12 cellular contexts compared by ENCODE assay signal in genomic region chr1:17189632-17190525, GRCh38. TPM values are rescaled to one million over a fixed set of nuclear protein-coding genes. Genes with fewer than 3 reads are reported as not detected.
DNase-seq lines count a peak whose midpoint lies in the region; FAIRE-seq and TF ChIP-seq lines count a peak whose summit lies in the region.
"Had no signal": no experiment of that assay in that cellular context is flagged by ENCODE, and none has a peak within 500 bp of the region (broad histone marks: within the 10 kb centered on the region; RNA-seq: fewer than 3 reads in every experiment).

No MANE protein-coding gene starts in this region.

- no peak for TF ChIP-seq POLR2A in tibial nerve (IDR thresholded peaks at IDR 0.05)

- H3K4me3 ChIP-seq in tibial nerve = no peak overlapping the region
- H3K4me3 ChIP-seq: pancreas had no signal

- DNase-seq in Daoy (ENCODE audit: low read depth) = peak; percentile 95
- DNase-seq in RCC 7860 (ENCODE audit: low spot score) = peak; percentile 96
- peak; percentile 82 for DNase-seq in epithelial cell of prostate (ENCODE audit: low read depth, low spot score)
- DNase-seq in non-pigmented ciliary epithelial cell (ENCODE audit: low read depth) = peak; percentile 86
- no peak for DNase-seq in OCI-M1 (lab: John Stamatoyannopoulos, UW)
- DNase-seq in stimulated activated CD4-positive, alpha-beta T cell treated with anti-CD3 and anti-CD28 coated beads, Interleukin-12 subunit alpha, Interleukin-12 subunit beta, amount 100 ng/mL, for 4 hours = no peak
- DNase-seq in T-helper 1 cell = no peak
- DNase-seq in tibial nerve (ENCODE audit: low spot score in 2 of 2) = no peak
- DNase-seq: Caco-2, hippocampal formation, pancreas had no signal

- peaks cover 0 to 6% (median 0%) of the 10 kb centered on the region in 4 donors for H3K4me1 ChIP-seq in tibial nerve
- H3K4me1 ChIP-seq: Caco-2, pancreas had no signal

- peak; percentile 95 for FAIRE-seq in RCC 7860 (lab: Jason Lieb, UNC)
- FAIRE-seq: pancreas had no signal

- peaks cover 0 to 6% (median 0%) of the 10 kb centered on the region in 4 donors for H3K9me3 ChIP-seq in tibial nerve
- H3K9me3 ChIP-seq: pancreas had no signal

- no peak for TF ChIP-seq CTCF in tibial nerve (IDR thresholded peaks at IDR 0.05)

- no peaks in the 10 kb centered on the region for H3K36me3 ChIP-seq in tibial nerve
- H3K36me3 ChIP-seq: pancreas had no signal

- no peaks in the 10 kb centered on the region for H3K27me3 ChIP-seq in tibial nerve
- H3K27me3 ChIP-seq: pancreas had no signal

- 72 to 79% methylated on average over 11 to 12 of the region's 12 CpGs for WGBS in tibial nerve, 2 donors

- H3K27ac ChIP-seq in epithelial cell of prostate (peak overlapping the region; percentile 100), tibial nerve (peak overlapping the region in 2 of 4 donors; percentile 41 to 42)
- H3K27ac ChIP-seq: KMS-11, pancreas had no signal

- no peak for TF ChIP-seq EP300 in tibial nerve (IDR thresholded peaks at IDR 0.05)

RNA-seq across cellular contexts. Expression of gene PADI1, which starts 15.0 kb away (rescaled TPM):
- total RNA-seq in Daoy (2014; rRNA removed; shearing (Covaris generic)) = 2.5 TPM in 1 of 2 replicates, not detected in the other
- total RNA-seq in tibial nerve = not detected
- total RNA-seq: Caco-2, pancreas had no signal

RNA-seq across cellular contexts. Expression of gene PADI3, which starts 59.0 kb away (rescaled TPM):
- total RNA-seq in Daoy (2014; rRNA removed; shearing (Covaris generic)) = 0.09 and 1.5 TPM in 2 replicates
- not detected for total RNA-seq in tibial nerve
- total RNA-seq: Caco-2, pancreas had no signal

Comparison
In these comparisons a context has a peak if more than half of its experiments do, and no peak if none do; other contexts are left out.
1. DNase-seq: peak in Daoy (single experiment), RCC 7860 (single experiment), epithelial cell of prostate (single experiment) and non-pigmented ciliary epithelial cell (single experiment); none in OCI-M1 (single experiment), stimulated activated CD4-positive, alpha-beta T cell treated with anti-CD3 and anti-CD28 coated beads, Interleukin-12 subunit alpha, Interleukin-12 subunit beta, amount 100 ng/mL, for 4 hours (single experiment), T-helper 1 cell (0 of 5) and tibial nerve (0 of 2).